1 cellular context compared by ENCODE assay signal in the genomic region with DNA sequence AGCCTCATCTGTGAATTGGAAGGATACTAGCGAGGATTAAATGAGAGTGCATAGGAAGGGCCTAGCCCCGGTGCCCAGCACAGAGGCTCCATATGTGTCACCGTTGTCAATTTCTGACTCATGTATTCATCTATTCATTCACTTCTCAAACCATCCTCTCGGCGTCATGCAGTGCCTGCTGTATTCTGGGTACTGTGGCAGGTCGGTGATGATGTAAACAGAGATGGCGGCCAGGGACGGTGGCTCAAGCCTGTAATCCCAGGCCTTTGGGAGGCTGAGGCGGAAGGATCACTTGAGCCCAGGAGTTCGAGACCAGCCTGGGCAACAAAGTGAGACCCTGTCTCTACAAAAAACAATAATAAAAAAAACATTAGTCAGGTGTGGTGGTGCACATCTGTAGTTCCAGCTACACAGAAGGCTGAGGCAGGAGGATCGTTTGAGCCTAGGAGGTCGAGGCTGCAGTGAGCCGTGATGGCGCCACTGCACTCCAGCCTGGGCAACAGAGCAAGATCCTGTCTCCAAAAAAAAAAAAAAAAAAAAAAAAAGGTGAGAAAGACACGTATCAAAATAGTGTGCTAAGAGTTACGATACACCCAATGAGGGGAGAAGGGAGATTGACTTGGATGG.
TF ChIP-seq lines count a peak whose summit lies in the region.

No MANE protein-coding gene starts in this region.

TF ChIP-seq in HEK293, 187 proteins besides CTCF, POLR2A, EP300 and RAD21 (continued from another document):
- TF ChIP-seq, protein P1, sequence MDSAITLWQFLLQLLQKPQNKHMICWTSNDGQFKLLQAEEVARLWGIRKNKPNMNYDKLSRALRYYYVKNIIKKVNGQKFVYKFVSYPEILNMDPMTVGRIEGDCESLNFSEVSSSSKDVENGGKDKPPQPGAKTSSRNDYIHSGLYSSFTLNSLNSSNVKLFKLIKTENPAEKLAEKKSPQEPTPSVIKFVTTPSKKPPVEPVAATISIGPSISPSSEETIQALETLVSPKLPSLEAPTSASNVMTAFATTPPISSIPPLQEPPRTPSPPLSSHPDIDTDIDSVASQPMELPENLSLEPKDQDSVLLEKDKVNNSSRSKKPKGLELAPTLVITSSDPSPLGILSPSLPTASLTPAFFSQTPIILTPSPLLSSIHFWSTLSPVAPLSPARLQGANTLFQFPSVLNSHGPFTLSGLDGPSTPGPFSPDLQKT (IDR thresholded peaks at IDR 0.05; ENCODE audit: borderline replicate concordance, low read depth, low read length) = no peak
- TF ChIP-seq, protein P2, sequence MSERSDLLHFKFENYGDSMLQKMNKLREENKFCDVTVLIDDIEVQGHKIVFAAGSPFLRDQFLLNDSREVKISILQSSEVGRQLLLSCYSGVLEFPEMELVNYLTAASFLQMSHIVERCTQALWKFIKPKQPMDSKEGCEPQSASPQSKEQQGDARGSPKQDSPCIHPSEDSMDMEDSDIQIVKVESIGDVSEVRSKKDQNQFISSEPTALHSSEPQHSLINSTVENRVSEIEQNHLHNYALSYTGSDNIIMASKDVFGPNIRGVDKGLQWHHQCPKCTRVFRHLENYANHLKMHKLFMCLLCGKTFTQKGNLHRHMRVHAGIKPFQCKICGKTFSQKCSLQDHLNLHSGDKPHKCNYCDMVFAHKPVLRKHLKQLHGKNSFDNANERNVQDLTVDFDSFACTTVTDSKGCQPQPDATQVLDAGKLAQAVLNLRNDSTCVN (tag by site-specific recombination; optimal IDR thresholded peaks at IDR 0.05) = no peak
- TF ChIP-seq ZNF426 (tag by site-specific recombination; IDR thresholded peaks at IDR 0.05) (no peak), SETDB1 (IDR thresholded peaks at IDR 0.05; ENCODE audit: insufficient read length, low read length) (peak; percentile 10), ZSCAN16 (tag by site-specific recombination; IDR thresholded peaks at IDR 0.05) (no peak), ZNF133 (tag by site-specific recombination; IDR thresholded peaks at IDR 0.05) (no peak), ZNF658 (tag by site-specific recombination; IDR thresholded peaks at IDR 0.05) (no peak), GFI1B (tag by site-specific recombination; IDR thresholded peaks at IDR 0.05) (no peak), ZNF623 (tag by site-specific recombination; IDR thresholded peaks at IDR 0.05) (no peak), ZNF19 (tag by site-specific recombination; IDR thresholded peaks at IDR 0.05; ENCODE audit: low read depth) (no peak), ZNF112 (tag by site-specific recombination; IDR thresholded peaks at IDR 0.05) (no peak), ZNF585B (tag by site-specific recombination; IDR thresholded peaks at IDR 0.05) (no peak), ZNF146 (tag by site-specific recombination; IDR thresholded peaks at IDR 0.05) (no peak), ZNF629 (tag by site-specific recombination; IDR thresholded peaks at IDR 0.05) (no peak), ZNF366 (tag by site-specific recombination; conservative IDR thresholded peaks at IDR 0.05) (0 out of 2 replicates have a peak, but pooled peaks have one; percentile 33), ZNF121 (tag by site-specific recombination; IDR thresholded peaks at IDR 0.05) (peak; percentile 89), ZNF530 (tag by site-specific recombination; IDR thresholded peaks at IDR 0.05; ENCODE audit: low read depth) (no peak)
- TF ChIP-seq, protein P3, sequence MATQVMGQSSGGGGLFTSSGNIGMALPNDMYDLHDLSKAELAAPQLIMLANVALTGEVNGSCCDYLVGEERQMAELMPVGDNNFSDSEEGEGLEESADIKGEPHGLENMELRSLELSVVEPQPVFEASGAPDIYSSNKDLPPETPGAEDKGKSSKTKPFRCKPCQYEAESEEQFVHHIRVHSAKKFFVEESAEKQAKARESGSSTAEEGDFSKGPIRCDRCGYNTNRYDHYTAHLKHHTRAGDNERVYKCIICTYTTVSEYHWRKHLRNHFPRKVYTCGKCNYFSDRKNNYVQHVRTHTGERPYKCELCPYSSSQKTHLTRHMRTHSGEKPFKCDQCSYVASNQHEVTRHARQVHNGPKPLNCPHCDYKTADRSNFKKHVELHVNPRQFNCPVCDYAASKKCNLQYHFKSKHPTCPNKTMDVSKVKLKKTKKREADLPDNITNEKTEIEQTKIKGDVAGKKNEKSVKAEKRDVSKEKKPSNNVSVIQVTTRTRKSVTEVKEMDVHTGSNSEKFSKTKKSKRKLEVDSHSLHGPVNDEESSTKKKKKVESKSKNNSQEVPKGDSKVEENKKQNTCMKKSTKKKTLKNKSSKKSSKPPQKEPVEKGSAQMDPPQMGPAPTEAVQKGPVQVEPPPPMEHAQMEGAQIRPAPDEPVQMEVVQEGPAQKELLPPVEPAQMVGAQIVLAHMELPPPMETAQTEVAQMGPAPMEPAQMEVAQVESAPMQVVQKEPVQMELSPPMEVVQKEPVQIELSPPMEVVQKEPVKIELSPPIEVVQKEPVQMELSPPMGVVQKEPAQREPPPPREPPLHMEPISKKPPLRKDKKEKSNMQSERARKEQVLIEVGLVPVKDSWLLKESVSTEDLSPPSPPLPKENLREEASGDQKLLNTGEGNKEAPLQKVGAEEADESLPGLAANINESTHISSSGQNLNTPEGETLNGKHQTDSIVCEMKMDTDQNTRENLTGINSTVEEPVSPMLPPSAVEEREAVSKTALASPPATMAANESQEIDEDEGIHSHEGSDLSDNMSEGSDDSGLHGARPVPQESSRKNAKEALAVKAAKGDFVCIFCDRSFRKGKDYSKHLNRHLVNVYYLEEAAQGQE (tag by site-specific recombination; IDR thresholded peaks at IDR 0.05) = no peak
- TF ChIP-seq, protein P4, sequence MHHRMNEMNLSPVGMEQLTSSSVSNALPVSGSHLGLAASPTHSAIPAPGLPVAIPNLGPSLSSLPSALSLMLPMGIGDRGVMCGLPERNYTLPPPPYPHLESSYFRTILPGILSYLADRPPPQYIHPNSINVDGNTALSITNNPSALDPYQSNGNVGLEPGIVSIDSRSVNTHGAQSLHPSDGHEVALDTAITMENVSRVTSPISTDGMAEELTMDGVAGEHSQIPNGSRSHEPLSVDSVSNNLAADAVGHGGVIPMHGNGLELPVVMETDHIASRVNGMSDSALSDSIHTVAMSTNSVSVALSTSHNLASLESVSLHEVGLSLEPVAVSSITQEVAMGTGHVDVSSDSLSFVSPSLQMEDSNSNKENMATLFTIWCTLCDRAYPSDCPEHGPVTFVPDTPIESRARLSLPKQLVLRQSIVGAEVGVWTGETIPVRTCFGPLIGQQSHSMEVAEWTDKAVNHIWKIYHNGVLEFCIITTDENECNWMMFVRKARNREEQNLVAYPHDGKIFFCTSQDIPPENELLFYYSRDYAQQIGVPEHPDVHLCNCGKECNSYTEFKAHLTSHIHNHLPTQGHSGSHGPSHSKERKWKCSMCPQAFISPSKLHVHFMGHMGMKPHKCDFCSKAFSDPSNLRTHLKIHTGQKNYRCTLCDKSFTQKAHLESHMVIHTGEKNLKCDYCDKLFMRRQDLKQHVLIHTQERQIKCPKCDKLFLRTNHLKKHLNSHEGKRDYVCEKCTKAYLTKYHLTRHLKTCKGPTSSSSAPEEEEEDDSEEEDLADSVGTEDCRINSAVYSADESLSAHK (tag by site-specific recombination; IDR thresholded peaks at IDR 0.05) = no peak
- TF ChIP-seq, protein P5, sequence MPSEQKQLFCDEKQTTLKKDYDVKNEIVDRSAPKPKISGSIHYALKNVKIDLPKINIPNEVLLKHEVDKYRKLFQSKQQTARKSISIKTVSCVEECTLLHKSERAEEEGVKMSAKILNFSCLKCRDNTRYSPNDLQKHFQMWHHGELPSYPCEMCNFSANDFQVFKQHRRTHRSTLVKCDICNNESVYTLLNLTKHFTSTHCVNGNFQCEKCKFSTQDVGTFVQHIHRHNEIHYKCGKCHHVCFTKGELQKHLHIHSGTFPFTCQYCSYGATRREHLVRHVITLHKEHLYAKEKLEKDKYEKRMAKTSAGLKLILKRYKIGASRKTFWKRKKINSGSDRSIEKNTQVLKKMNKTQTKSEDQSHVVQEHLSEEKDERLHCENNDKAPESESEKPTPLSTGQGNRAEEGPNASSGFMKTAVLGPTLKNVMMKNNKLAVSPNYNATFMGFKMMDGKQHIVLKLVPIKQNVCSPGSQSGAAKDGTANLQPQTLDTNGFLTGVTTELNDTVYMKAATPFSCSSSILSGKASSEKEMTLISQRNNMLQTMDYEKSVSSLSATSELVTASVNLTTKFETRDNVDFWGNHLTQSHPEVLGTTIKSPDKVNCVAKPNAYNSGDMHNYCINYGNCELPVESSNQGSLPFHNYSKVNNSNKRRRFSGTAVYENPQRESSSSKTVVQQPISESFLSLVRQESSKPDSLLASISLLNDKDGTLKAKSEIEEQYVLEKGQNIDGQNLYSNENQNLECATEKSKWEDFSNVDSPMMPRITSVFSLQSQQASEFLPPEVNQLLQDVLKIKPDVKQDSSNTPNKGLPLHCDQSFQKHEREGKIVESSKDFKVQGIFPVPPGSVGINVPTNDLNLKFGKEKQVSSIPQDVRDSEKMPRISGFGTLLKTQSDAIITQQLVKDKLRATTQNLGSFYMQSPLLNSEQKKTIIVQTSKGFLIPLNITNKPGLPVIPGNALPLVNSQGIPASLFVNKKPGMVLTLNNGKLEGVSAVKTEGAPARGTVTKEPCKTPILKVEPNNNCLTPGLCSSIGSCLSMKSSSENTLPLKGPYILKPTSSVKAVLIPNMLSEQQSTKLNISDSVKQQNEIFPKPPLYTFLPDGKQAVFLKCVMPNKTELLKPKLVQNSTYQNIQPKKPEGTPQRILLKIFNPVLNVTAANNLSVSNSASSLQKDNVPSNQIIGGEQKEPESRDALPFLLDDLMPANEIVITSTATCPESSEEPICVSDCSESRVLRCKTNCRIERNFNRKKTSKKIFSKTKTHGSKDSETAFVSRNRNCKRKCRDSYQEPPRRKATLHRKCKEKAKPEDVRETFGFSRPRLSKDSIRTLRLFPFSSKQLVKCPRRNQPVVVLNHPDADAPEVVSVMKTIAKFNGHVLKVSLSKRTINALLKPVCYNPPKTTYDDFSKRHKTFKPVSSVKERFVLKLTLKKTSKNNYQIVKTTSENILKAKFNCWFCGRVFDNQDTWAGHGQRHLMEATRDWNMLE (tag by site-specific recombination; conservative IDR thresholded peaks at IDR 0.05; ENCODE audit: low read depth) = no peak
- TF ChIP-seq, protein P6, sequence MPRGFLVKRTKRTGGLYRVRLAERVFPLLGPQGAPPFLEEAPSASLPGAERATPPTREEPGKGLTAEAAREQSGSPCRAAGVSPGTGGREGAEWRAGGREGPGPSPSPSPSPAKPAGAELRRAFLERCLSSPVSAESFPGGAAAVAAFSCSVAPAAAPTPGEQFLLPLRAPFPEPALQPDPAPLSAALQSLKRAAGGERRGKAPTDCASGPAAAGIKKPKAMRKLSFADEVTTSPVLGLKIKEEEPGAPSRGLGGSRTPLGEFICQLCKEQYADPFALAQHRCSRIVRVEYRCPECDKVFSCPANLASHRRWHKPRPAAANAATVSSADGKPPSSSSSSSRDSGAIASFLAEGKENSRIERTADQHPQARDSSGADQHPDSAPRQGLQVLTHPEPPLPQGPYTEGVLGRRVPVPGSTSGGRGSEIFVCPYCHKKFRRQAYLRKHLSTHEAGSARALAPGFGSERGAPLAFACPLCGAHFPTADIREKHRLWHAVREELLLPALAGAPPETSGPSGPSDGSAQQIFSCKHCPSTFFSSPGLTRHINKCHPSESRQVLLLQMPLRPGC (tag by site-specific recombination; IDR thresholded peaks at IDR 0.05) = no peak
